In genomic region chr11:116791002-116791812, GRCh38 we compare ENCODE assay signal across 8 cellular contexts. TPM values are rescaled to one million over a fixed set of nuclear protein-coding genes. Genes with fewer than 3 reads are reported as not detected.
DNase-seq lines count a peak whose midpoint lies in the region; ATAC-seq and TF ChIP-seq lines count a peak whose summit lies in the region.

No MANE protein-coding gene starts in this region.

- POLR2A ChIA-PET in activated naive CD8-positive, alpha-beta T cell treated with anti-CD3 and anti-CD28 coated beads, Interleukin-2, amount 10 ng/mL, durations not matched to agents 7 days and 5 days (lab: Charles Lee) = interaction anchor here (0.6 to 8.0 kb wide), 3 partner anchors 44 to 536 kb away, joined by 3 to 79 read pairs (median 5); partner anchors contain the start of gene CEP164

- H3K36me3 ChIP-seq in GM06990 (ENCODE audit: control insufficient read depth, insufficient read depth, low read length) (peaks cover 2% of the 10 kb centered on the region; the same call in 1 of the 2 replicates), heart left ventricle (peaks cover 0 to 7% (median 4%) of the 10 kb centered on the region in 9 donors), prostate gland (no peaks in the 10 kb centered on the region)

- H3K27ac ChIP-seq in heart left ventricle (no peak overlapping the region), prostate gland (no peak overlapping the region)

- H3K4me1 Mint-ChIP-seq in activated naive CD8-positive, alpha-beta T cell treated with anti-CD3 and anti-CD28 coated beads, Interleukin-2, amount 10 ng/mL, durations not matched to agents 7 days and 5 days = peaks cover 23% of the 10 kb centered on the region

- no peaks in the 10 kb centered on the region for H3K27me3 ChIP-seq in GM06990 (replicated peaks; ENCODE audit: control insufficient read depth, insufficient read depth, low read length)
- H3K27me3 ChIP-seq in heart left ventricle = no peaks in the 10 kb centered on the region
- no peaks in the 10 kb centered on the region for H3K27me3 ChIP-seq in prostate gland (replicated peaks; ENCODE audit: insufficient read depth)

- ATAC-seq in activated naive CD8-positive, alpha-beta T cell treated with anti-CD3 and anti-CD28 coated beads, Interleukin-2, amount 10 ng/mL, durations not matched to agents 7 days and 5 days (ENCODE audit: low read depth) = peak; percentile 44
- ATAC-seq in heart left ventricle = peak; percentile 68 to 76 (median 76)
- ATAC-seq in HG02973 (IDR thresholded peaks at IDR 0.05; ENCODE audit: unreplicated experiment) = no peak

- H3K27me3 Mint-ChIP-seq in activated naive CD8-positive, alpha-beta T cell treated with anti-CD3 and anti-CD28 coated beads, Interleukin-2, amount 10 ng/mL, durations not matched to agents 7 days and 5 days = peaks cover 5% of the 10 kb centered on the region

- DNase-seq in GM06990 (ENCODE audit: extremely low read depth, insufficient read length) (peak; percentile 54), MV-4-11 (lab: John Stamatoyannopoulos, UW) (peak; percentile 26), T follicular helper cell (ENCODE audit: low read depth) (peak; percentile 66), heart left ventricle (peak; percentile 78 to 91 (median 83)), prostate gland (ENCODE audit: low spot score) (peak; percentile 58), ureter (ENCODE audit: low spot score) (peak; percentile 77)
- DNase-seq in activated naive CD8-positive, alpha-beta T cell treated with anti-CD3 and anti-CD28 coated beads, Interleukin-2, amount 10 ng/mL, durations not matched to agents 7 days and 5 days = peak; percentile 86

- peak overlapping the region; percentile 39 for H3K4me3 Mint-ChIP-seq in activated naive CD8-positive, alpha-beta T cell treated with anti-CD3 and anti-CD28 coated beads, Interleukin-2, amount 10 ng/mL, durations not matched to agents 7 days and 5 days

- intact Hi-C loops in heart left ventricle (cut with DNase I) = loop anchor here (1.0 to 10.0 kb wide), 16 partner anchors 41 to 436 kb away; partner anchors contain the start of gene APOA1 (in 4 of the 10)
- intact Hi-C loops in prostate gland (cut with DNase I) = loop anchor here (10.0 kb wide), 1 partner anchor 84 kb away; no protein-coding TSS in a partner anchor

- TF ChIP-seq CTCF in GM06990 (IDR thresholded peaks at IDR 0.05; ENCODE audit: insufficient read depth, low read length, poor library complexity, severe bottlenecking) = peak; percentile 94
- peak; percentile 87 to 97 (median 92) for TF ChIP-seq CTCF in heart left ventricle (IDR thresholded peaks at IDR 0.05)
- TF ChIP-seq CTCF in prostate gland (IDR thresholded peaks at IDR 0.05) = peak; percentile 78 to 90 (median 89)

- H3K9me3 ChIP-seq in heart left ventricle = no peaks in the 10 kb centered on the region
- H3K9me3 ChIP-seq in prostate gland = no peaks in the 10 kb centered on the region

- no peak overlapping the region for H3K4me3 ChIP-seq in GM06990 (replicated peaks; ENCODE audit: low read depth, low read length)
- peak overlapping the region in 6 of 12 donors; percentile 2 to 29 (median 20) for H3K4me3 ChIP-seq in heart left ventricle
- H3K4me3 ChIP-seq in prostate gland = no peak overlapping the region

- WGBS in heart left ventricle, 4 donors = 25 to 28% (median 26%) methylated on average over 29 to 31 of the region's 31 CpGs
- 25% methylated on average over 29 of the region's 31 CpGs for WGBS in prostate gland

- H3K27ac Mint-ChIP-seq in activated naive CD8-positive, alpha-beta T cell treated with anti-CD3 and anti-CD28 coated beads, Interleukin-2, amount 10 ng/mL, durations not matched to agents 7 days and 5 days = peak overlapping the region; percentile 3

- H3K4me1 ChIP-seq in heart left ventricle (peaks cover 0 to 31% (median 16%) of the 10 kb centered on the region in 12 donors), prostate gland (replicated peaks) (peaks cover 3% of the 10 kb centered on the region)

- H3K9me3 Mint-ChIP-seq in activated naive CD8-positive, alpha-beta T cell treated with anti-CD3 and anti-CD28 coated beads, Interleukin-2, amount 10 ng/mL, durations not matched to agents 7 days and 5 days = no peaks in the 10 kb centered on the region

- H3K36me3 Mint-ChIP-seq in activated naive CD8-positive, alpha-beta T cell treated with anti-CD3 and anti-CD28 coated beads, Interleukin-2, amount 10 ng/mL, durations not matched to agents 7 days and 5 days = peaks cover 4% of the 10 kb centered on the region

- TF ChIP-seq POLR2A in heart left ventricle (IDR thresholded peaks at IDR 0.05) (no peak), prostate gland (IDR thresholded peaks at IDR 0.05) (no peak)

RNA-seq across cellular contexts. Expression of gene APOA5, which starts 0.5 kb away (rescaled TPM):
- not detected for total RNA-seq in activated naive CD8-positive, alpha-beta T cell treated with anti-CD3 and anti-CD28 coated beads, Interleukin-2, amount 10 ng/mL, durations not matched to agents 7 days and 5 days
- not detected for total RNA-seq in heart left ventricle
- not detected for polyA plus RNA-seq in heart left ventricle
- under 1 TPM in 1 of 2 donors, not detected in 1; 0.87 TPM for total RNA-seq in prostate gland
- total RNA-seq in ureter = not detected

RNA-seq across cellular contexts. Expression of gene ZPR1, which starts 3.4 kb away (rescaled TPM):
- 10 to 100 TPM; 53.6 to 57.3 TPM for total RNA-seq in activated naive CD8-positive, alpha-beta T cell treated with anti-CD3 and anti-CD28 coated beads, Interleukin-2, amount 10 ng/mL, durations not matched to agents 7 days and 5 days
- total RNA-seq in heart left ventricle = 10 to 100 TPM in 8 of 9 donors, 1 to 10 TPM in 1; 9.7 to 48.7 (median 27.1) TPM
- polyA plus RNA-seq in heart left ventricle = 10 to 100 TPM in 1 of 2 donors, 1 to 10 TPM in 1; 6.2 to 59.4 TPM
- 10 to 100 TPM; 24.6 to 27.6 TPM for total RNA-seq in prostate gland
- 61.4 TPM for total RNA-seq in ureter

RNA-seq across cellular contexts. Expression of gene BUD13, which starts 18.4 kb away (rescaled TPM):
- 10 to 100 TPM; 32.1 to 33.0 TPM for total RNA-seq in activated naive CD8-positive, alpha-beta T cell treated with anti-CD3 and anti-CD28 coated beads, Interleukin-2, amount 10 ng/mL, durations not matched to agents 7 days and 5 days
- total RNA-seq in heart left ventricle (10 to 100 TPM in 1 of 9 donors, 1 to 10 TPM in 8; 5.8 to 10.0 (median 7.1) TPM), prostate gland (10 to 100 TPM; 12.2 to 16.0 TPM), ureter (16.9 TPM)
- polyA plus RNA-seq in heart left ventricle = 1 to 10 TPM; 4.3 to 8.5 TPM

RNA-seq across cellular contexts. Expression of gene APOA4, which starts 31.9 kb away (rescaled TPM):
- total RNA-seq in activated naive CD8-positive, alpha-beta T cell treated with anti-CD3 and anti-CD28 coated beads, Interleukin-2, amount 10 ng/mL, durations not matched to agents 7 days and 5 days = not detected
- total RNA-seq in heart left ventricle (not detected), prostate gland (not detected), ureter (not detected)
- under 1 TPM in 1 of 2 donors, not detected in 1; 0.86 TPM for polyA plus RNA-seq in heart left ventricle

RNA-seq across cellular contexts. Expression of gene APOC3, which starts 38.5 kb away (rescaled TPM):
- total RNA-seq in activated naive CD8-positive, alpha-beta T cell treated with anti-CD3 and anti-CD28 coated beads, Interleukin-2, amount 10 ng/mL, durations not matched to agents 7 days and 5 days = not detected
- total RNA-seq in heart left ventricle (1 to 10 TPM in 1 of 9 donors, under 1 TPM in 1, not detected in 7; 0.39 to 9.9 TPM), prostate gland (not detected), ureter (0.94 TPM)
- not detected for polyA plus RNA-seq in heart left ventricle

Comparison
In these comparisons a context has a peak if more than half of its experiments do, and no peak if none do; other contexts are left out.
1. DNase-seq: peak in every context shown above with its lines; median percentile 86 in activated naive CD8-positive, alpha-beta T cell treated with anti-CD3 and anti-CD28 coated beads, Interleukin-2, amount 10 ng/mL, durations not matched to agents 7 days and 5 days; 83 in heart left ventricle; 77 in ureter; 66 in T follicular helper cell; 58 in prostate gland; 54 in GM06990; 26 in MV-4-11.